Comparison of ENCODE assay signal across 8 cellular contexts in the genomic region with DNA sequence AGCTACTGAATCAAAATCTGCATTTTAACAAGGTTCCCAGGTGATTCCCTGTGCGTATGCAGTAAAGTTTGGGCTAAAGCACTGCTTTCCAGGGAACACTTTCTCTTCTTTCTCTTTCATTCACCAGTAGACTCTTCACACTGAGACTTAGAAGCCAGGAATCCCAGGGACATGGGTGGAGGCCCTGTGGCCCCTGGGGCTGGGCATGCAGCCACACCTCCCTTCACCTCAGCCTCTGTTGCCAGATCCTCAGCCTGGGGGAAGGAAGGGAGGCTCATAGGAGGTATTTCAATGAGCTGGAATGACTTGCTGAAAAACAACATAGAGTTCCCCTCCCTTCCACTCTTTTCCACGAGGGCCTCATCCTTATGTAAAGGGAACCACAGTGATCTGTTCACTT. TPM values are rescaled to one million over a fixed set of nuclear protein-coding genes. Genes with fewer than 3 reads are reported as not detected.
DNase-seq lines count a peak whose midpoint lies in the region; ATAC-seq, FAIRE-seq and TF ChIP-seq lines count a peak whose summit lies in the region.

No MANE protein-coding gene starts in this region.

- CTCF ChIA-PET in Calu3 (lab: Charles Lee) (interaction anchor here (2.9 kb wide), 1 partner anchor 52 kb away, joined by 10 read pairs; a partner anchor contains a TSS), H1 (lab: Charles Lee; ENCODE audit: partially characterized antibody) (interaction anchor here (0.8 to 7.1 kb wide), 2 partner anchors 14 to 162 kb away, joined by 3 to 71 read pairs; no protein-coding TSS in a partner anchor)

- no peaks in the 10 kb centered on the region for H3K27me3 Mint-ChIP-seq in Calu3 (ENCODE audit: unreplicated experiment)

- H2BK5ac ChIP-seq in H1 (ENCODE audit: low read depth, low read length): no peak overlapping the region; the same call in 1 of the 2 replicates

- intact Hi-C loops in Calu3 (cut with micrococcal nuclease; ENCODE audit: unreplicated experiment): no loop called here

- H3K27ac Mint-ChIP-seq in Calu3 (ENCODE audit: unreplicated experiment): peak overlapping the region; percentile 74

- 54% methylated on average over 2 of the region's 2 CpGs; no CpG with 5 or more reads in 1 of the 2 experiments for WGBS in H1 (ENCODE audit: extremely low coverage in 1 of 2, insufficient coverage in 1 of 2, insufficient read length in 1 of 2, insufficient replicate concordance in 2 of 2, low coverage in 1 of 2, low lambda C conversion rate in 2 of 2, missing lambda C conversion rate in 1 of 2), 2 experiments

- H3K79me1 ChIP-seq in H1 (ENCODE audit: low read depth, low read length): no peaks in the 10 kb centered on the region

- no peak for TF ChIP-seq POLR2A in H1 (IDR thresholded peaks at IDR 0.05; ENCODE audit: control extremely low read depth in 1 of 2, low read depth in 2 of 2, low read length in 2 of 2)

- no peak overlapping the region for H4K5ac ChIP-seq in H1 (ENCODE audit: insufficient read length, low read depth, low read length)

- H3K27me3 ChIP-seq in MM.1S (replicated peaks; ENCODE audit: insufficient read depth, low read length) (no peaks in the 10 kb centered on the region), H1 (replicated peaks in 1 of 4; ENCODE audit: control insufficient read depth in 3 of 4, extremely low read depth in 1 of 4, insufficient read depth in 3 of 4, low read length in 3 of 4) (no peaks in the 10 kb centered on the region), neuron (ENCODE audit: insufficient read depth, low read length) (no peaks in the 10 kb centered on the region)

- TF ChIP-seq RAD21 in H1 (IDR thresholded peaks at IDR 0.05 in 1 of 2, conservative IDR thresholded peaks at IDR 0.05 in 1 of 2; ENCODE audit: low read depth in 2 of 2, low read length in 2 of 2): no peak

- H3K9me3 ChIP-seq in MM.1S (replicated peaks; ENCODE audit: insufficient read depth, low read length) (no peaks in the 10 kb centered on the region), H1 (ENCODE audit: insufficient read depth in 2 of 2, low read depth in 1 of 2, low read length in 1 of 2) (no peaks in the 10 kb centered on the region), neuron (ENCODE audit: low read length) (no peaks in the 10 kb centered on the region)

- BruUV-seq in Calu3 (replicated peaks; lab: Mats Ljungman, UMichigan): no TSS peak

- H2BK12ac ChIP-seq in H1 (ENCODE audit: low read depth, low read length): no peak overlapping the region

- peak overlapping the region; percentile 99 for H3K4me3 Mint-ChIP-seq in Calu3 (ENCODE audit: low read depth, unreplicated experiment)

- H3K9me2 ChIP-seq in MM.1S (replicated peaks; ENCODE audit: insufficient read depth, low read length): no peaks in the 10 kb centered on the region

- H3K27ac ChIP-seq in MM.1S (ENCODE audit: low read length) (peak overlapping the region; percentile 75; the same call in 1 of the 2 replicates), H1 (ENCODE audit: low read depth, low read length) (no peak overlapping the region)

- DNase-seq in Calu3: no peak
- DNase-seq in MM.1S: no peak
- no peak for DNase-seq in H1 (ENCODE audit: low read depth in 1 of 2, low spot score in 2 of 2)
- DNase-seq in cerebellar cortex (ENCODE audit: low spot score): no peak
- DNase-seq in NCI-H1417 treated with DMSO at 0.1 percent for 48 hours (lab: John Stamatoyannopoulos, UW): no peak
- DNase-seq in SKM-1 treated with dmso at 0.1 percent for 144 hours (lab: John Stamatoyannopoulos, UW; ENCODE audit: unreplicated experiment): no peak

- H4K8ac ChIP-seq in H1 (ENCODE audit: extremely low read depth, insufficient read depth, low read length): no peak overlapping the region

- FAIRE-seq in H1 (lab: Jason Lieb, UNC): peak; percentile 7

- H3K23me2 ChIP-seq in H1 (ENCODE audit: low read depth, low read length): peaks cover 6% of the 10 kb centered on the region; the same call in 1 of the 2 replicates

- H3K18ac ChIP-seq in H1 (ENCODE audit: extremely low read depth, low read length): no peak overlapping the region

- peaks cover 30% of the 10 kb centered on the region for H3K4me1 Mint-ChIP-seq in Calu3 (ENCODE audit: low read depth, unreplicated experiment)

- H3K4me2 ChIP-seq in MM.1S (ENCODE audit: low read depth, low read length) (peak overlapping the region; percentile 96), H1 (ENCODE audit: insufficient read depth in 1 of 2, low read depth in 2 of 2, low read length in 2 of 2) (peak overlapping the region; percentile 77 to 87)

- H3K4me1 ChIP-seq in MM.1S (ENCODE audit: low read length) (peaks cover 10% of the 10 kb centered on the region), H1 (replicated peaks in 1 of 4; ENCODE audit: control insufficient read depth in 3 of 4, insufficient read depth in 4 of 4, low read length in 3 of 4) (peaks cover 0 to 4% (median under 1%) of the 10 kb centered on the region in 4 experiments; a peak in 3 of 7 replicates), neuron (ENCODE audit: insufficient read depth, low read length) (peaks cover 10% of the 10 kb centered on the region)

- H2BK20ac ChIP-seq in H1 (ENCODE audit: low read length): no peak overlapping the region

- H2BK120ac ChIP-seq in H1 (replicated peaks; ENCODE audit: low read depth, low read length): no peak overlapping the region

- H3K4me3 ChIP-seq in MM.1S (ENCODE audit: low read length): peak overlapping the region; percentile 94
- H3K4me3 ChIP-seq in H1 (ENCODE audit: extremely low read depth in 1 of 4, insufficient read depth in 2 of 4, low read depth in 3 of 4, low read length in 4 of 4): peak overlapping the region; percentile 50 to 86 (median 82)
- peak overlapping the region; percentile 67 for H3K4me3 ChIP-seq in neuron (ENCODE audit: low read length)

- H3K36me3 Mint-ChIP-seq in Calu3 (ENCODE audit: insufficient read depth, unreplicated experiment): peaks cover 30% of the 10 kb centered on the region

- no peak overlapping the region for H3K23ac ChIP-seq in H1 (ENCODE audit: insufficient read length)

- H2BK15ac ChIP-seq in H1 (ENCODE audit: low read length): no peak overlapping the region

- H3K9ac ChIP-seq in MM.1S (ENCODE audit: low read length) (peak overlapping the region; percentile 80; the same call in 1 of the 2 replicates), H1 (replicated peaks in 1 of 4; ENCODE audit: extremely low read depth in 1 of 4, low read depth in 3 of 4, low read length in 3 of 4) (peak overlapping the region in 2 of 4 experiments; percentile 20; a peak in 2 of 7 replicates)

- H3K36me3 ChIP-seq in MM.1S (replicated peaks; ENCODE audit: insufficient read depth, low read length) (no peaks in the 10 kb centered on the region), H1 (ENCODE audit: control insufficient read depth in 2 of 4, insufficient read depth in 4 of 4, low read length in 3 of 4) (peaks cover 11 to 25% (median 18%) of the 10 kb centered on the region in 4 experiments; a peak in 6 of 8 replicates), neuron (ENCODE audit: insufficient read depth, low read length) (peaks cover 33% of the 10 kb centered on the region)

- no peak overlapping the region for H4K91ac ChIP-seq in H1 (replicated peaks; ENCODE audit: insufficient read length, low read length)

- H4K20me1 ChIP-seq in MM.1S (ENCODE audit: insufficient read depth, low read length): no peaks in the 10 kb centered on the region
- peaks cover 0 to 7% of the 10 kb centered on the region in 2 experiments for H4K20me1 ChIP-seq in H1 (replicated peaks in 1 of 2; ENCODE audit: control insufficient read depth in 1 of 2, insufficient read depth in 2 of 2, low read length in 2 of 2)

- no peak overlapping the region for H3K56ac ChIP-seq in H1 (replicated peaks; ENCODE audit: insufficient read length, low read depth, low read length)

- no peak overlapping the region for H3K14ac ChIP-seq in H1 (ENCODE audit: insufficient read length)

- peak overlapping the region; percentile 69; the same call in 1 of the 2 replicates for H2AK5ac ChIP-seq in H1 (ENCODE audit: low read depth, low read length)

- H3K79me2 ChIP-seq in MM.1S (ENCODE audit: low read length) (peaks cover 32% of the 10 kb centered on the region), H1 (ENCODE audit: control insufficient read depth in 1 of 2, insufficient read depth in 2 of 2, low read length in 2 of 2) (peaks cover 0 to 19% of the 10 kb centered on the region in 2 experiments; a peak in 2 of 4 replicates)

- H3K4ac ChIP-seq in H1 (replicated peaks; ENCODE audit: insufficient read length, low read depth, low read length): no peak overlapping the region

- peaks cover 18% of the 10 kb centered on the region for H3F3A ChIP-seq in MM.1S (ENCODE audit: insufficient read depth, low read length)

- no peak for TF ChIP-seq EP300 in H1 (IDR thresholded peaks at IDR 0.05; ENCODE audit: borderline replicate concordance in 1 of 2, low read depth in 2 of 2, low read length in 2 of 2)

- TF ChIP-seq CTCF in Calu3 (IDR thresholded peaks at IDR 0.05; ENCODE audit: unreplicated experiment): no peak
- TF ChIP-seq CTCF in MM.1S (IDR thresholded peaks at IDR 0.05; ENCODE audit: low read length): no peak
- TF ChIP-seq CTCF in H1 (IDR thresholded peaks at IDR 0.05; ENCODE audit: control extremely low read depth in 1 of 3, insufficient read depth in 1 of 3, low read depth in 1 of 3, low read length in 3 of 3): no peak

- no peak overlapping the region for H2AFZ ChIP-seq in MM.1S (ENCODE audit: low read length)
- H2AFZ ChIP-seq in H1 (ENCODE audit: low read length): no peak overlapping the region
- H2AFZ ChIP-seq in neuron (ENCODE audit: low read depth, low read length): no peak overlapping the region

- H3K9me3 Mint-ChIP-seq in Calu3 (ENCODE audit: low read depth, unreplicated experiment): no peaks in the 10 kb centered on the region

- POLR2A ChIA-PET in H1 (lab: Charles Lee; ENCODE audit: partially characterized antibody): interaction anchor here (0.7 to 4.2 kb wide), 7 partner anchors 11 to 52 kb away, joined by 3 to 33 read pairs (median 4); a partner anchor contains a TSS

- no peak for ATAC-seq in HG03175 (IDR thresholded peaks at IDR 0.05; ENCODE audit: unreplicated experiment)

RNA-seq across cellular contexts. Expression of a gene that starts 1.2 kb away (rescaled TPM):
- total RNA-seq in Calu3 (2022): 99.6 and 103 TPM in 2 replicates
- 104 and 114 TPM in 2 replicates for total RNA-seq in H1 (2021; fragmentation: NEBNext Ultra II Directional; extraction: Animal tissue kit (Norgen Biotek cat#: 25700))
- polyA plus RNA-seq in H1 (2011; rRNA removed): 343 and 436 TPM in 2 replicates
- 191 TPM for polyA plus RNA-seq in H1 (2011; cell fraction: cytosol; rRNA removed)
- polyA plus RNA-seq in H1 (2011; cell fraction: nucleus; rRNA removed): 198 TPM
- polyA plus RNA-seq in H1 (2012, experiment 1 of 2): 143 to 233 TPM (median 204 TPM) in 4 replicates
- 249 TPM for polyA plus RNA-seq in H1 (2012, experiment 2 of 2)
- 394 TPM for polyA plus RNA-seq in H1 (2013, experiment 1 of 2)
- 451 TPM for polyA plus RNA-seq in H1 (2013, experiment 2 of 2)
- 132 and 168 TPM in 2 replicates for polyA minus RNA-seq in H1 (2011; rRNA and poly(A)+ RNA removed)
- polyA minus RNA-seq in H1 (2011; cell fraction: cytosol; rRNA and poly(A)+ RNA removed): 151 TPM
- 96.9 TPM for polyA minus RNA-seq in H1 (2011; cell fraction: nucleus; rRNA and poly(A)+ RNA removed)

RNA-seq across cellular contexts. Expression of a gene that starts 5.3 kb away (rescaled TPM):
- 79.5 and 90.6 TPM in 2 replicates for total RNA-seq in Calu3 (2022)
- total RNA-seq in H1 (2021; fragmentation: NEBNext Ultra II Directional; extraction: Animal tissue kit (Norgen Biotek cat#: 25700)): 118 and 142 TPM in 2 replicates
- polyA plus RNA-seq in H1 (2011; rRNA removed): 51.6 and 69.8 TPM in 2 replicates
- polyA plus RNA-seq in H1 (2011; cell fraction: cytosol; rRNA removed): 57.3 TPM
- polyA plus RNA-seq in H1 (2011; cell fraction: nucleus; rRNA removed): 31.1 TPM
- polyA plus RNA-seq in H1 (2012, experiment 1 of 2): 59.4 to 75.6 TPM (median 69.7 TPM) in 4 replicates
- polyA plus RNA-seq in H1 (2012, experiment 2 of 2): 76.0 TPM
- polyA plus RNA-seq in H1 (2013, experiment 1 of 2): 126 TPM
- 129 TPM for polyA plus RNA-seq in H1 (2013, experiment 2 of 2)
- 83.5 and 95.8 TPM in 2 replicates for polyA minus RNA-seq in H1 (2011; rRNA and poly(A)+ RNA removed)
- polyA minus RNA-seq in H1 (2011; cell fraction: cytosol; rRNA and poly(A)+ RNA removed): 54.6 TPM
- 32.1 TPM for polyA minus RNA-seq in H1 (2011; cell fraction: nucleus; rRNA and poly(A)+ RNA removed)

RNA-seq across cellular contexts. Expression of a gene that starts 51.7 kb away (rescaled TPM):
- total RNA-seq in Calu3 (2022): 22.4 and 22.8 TPM in 2 replicates
- 48.5 and 54.0 TPM in 2 replicates for total RNA-seq in H1 (2021; fragmentation: NEBNext Ultra II Directional; extraction: Animal tissue kit (Norgen Biotek cat#: 25700))
- polyA plus RNA-seq in H1 (2011; rRNA removed): 54.4 and 79.2 TPM in 2 replicates
- polyA plus RNA-seq in H1 (2011; cell fraction: cytosol; rRNA removed): 78.3 TPM
- polyA plus RNA-seq in H1 (2011; cell fraction: nucleus; rRNA removed): 103 TPM
- 31.8 to 62.6 TPM (median 53.9 TPM) in 4 replicates for polyA plus RNA-seq in H1 (2012, experiment 1 of 2)
- 44.0 TPM for polyA plus RNA-seq in H1 (2012, experiment 2 of 2)
- 23.8 TPM for polyA plus RNA-seq in H1 (2013, experiment 1 of 2)
- polyA plus RNA-seq in H1 (2013, experiment 2 of 2): 23.7 TPM
- 77.4 and 115 TPM in 2 replicates for polyA minus RNA-seq in H1 (2011; rRNA and poly(A)+ RNA removed)
- polyA minus RNA-seq in H1 (2011; cell fraction: cytosol; rRNA and poly(A)+ RNA removed): 41.8 TPM
- 57.9 TPM for polyA minus RNA-seq in H1 (2011; cell fraction: nucleus; rRNA and poly(A)+ RNA removed)

RNA-seq across cellular contexts. Expression of a gene that starts 57.0 kb away (rescaled TPM):
- total RNA-seq in Calu3 (2022): 41.8 and 43.8 TPM in 2 replicates
- 16.1 and 20.9 TPM in 2 replicates for total RNA-seq in H1 (2021; fragmentation: NEBNext Ultra II Directional; extraction: Animal tissue kit (Norgen Biotek cat#: 25700))
- polyA plus RNA-seq in H1 (2011; rRNA removed): 44.7 and 55.6 TPM in 2 replicates
- 54.3 TPM for polyA plus RNA-seq in H1 (2011; cell fraction: cytosol; rRNA removed)
- 44.7 TPM for polyA plus RNA-seq in H1 (2011; cell fraction: nucleus; rRNA removed)
- polyA plus RNA-seq in H1 (2012, experiment 1 of 2): 23.2 to 36.4 TPM (median 32.3 TPM) in 4 replicates
- polyA plus RNA-seq in H1 (2012, experiment 2 of 2): 27.4 TPM
- polyA plus RNA-seq in H1 (2013, experiment 1 of 2): 23.1 TPM
- 24.7 TPM for polyA plus RNA-seq in H1 (2013, experiment 2 of 2)
- polyA minus RNA-seq in H1 (2011; rRNA and poly(A)+ RNA removed): 35.1 and 40.3 TPM in 2 replicates
- polyA minus RNA-seq in H1 (2011; cell fraction: cytosol; rRNA and poly(A)+ RNA removed): 21.0 TPM
- polyA minus RNA-seq in H1 (2011; cell fraction: nucleus; rRNA and poly(A)+ RNA removed): 20.2 TPM
